14 cellular contexts compared by ENCODE assay signal in the genomic region with DNA sequence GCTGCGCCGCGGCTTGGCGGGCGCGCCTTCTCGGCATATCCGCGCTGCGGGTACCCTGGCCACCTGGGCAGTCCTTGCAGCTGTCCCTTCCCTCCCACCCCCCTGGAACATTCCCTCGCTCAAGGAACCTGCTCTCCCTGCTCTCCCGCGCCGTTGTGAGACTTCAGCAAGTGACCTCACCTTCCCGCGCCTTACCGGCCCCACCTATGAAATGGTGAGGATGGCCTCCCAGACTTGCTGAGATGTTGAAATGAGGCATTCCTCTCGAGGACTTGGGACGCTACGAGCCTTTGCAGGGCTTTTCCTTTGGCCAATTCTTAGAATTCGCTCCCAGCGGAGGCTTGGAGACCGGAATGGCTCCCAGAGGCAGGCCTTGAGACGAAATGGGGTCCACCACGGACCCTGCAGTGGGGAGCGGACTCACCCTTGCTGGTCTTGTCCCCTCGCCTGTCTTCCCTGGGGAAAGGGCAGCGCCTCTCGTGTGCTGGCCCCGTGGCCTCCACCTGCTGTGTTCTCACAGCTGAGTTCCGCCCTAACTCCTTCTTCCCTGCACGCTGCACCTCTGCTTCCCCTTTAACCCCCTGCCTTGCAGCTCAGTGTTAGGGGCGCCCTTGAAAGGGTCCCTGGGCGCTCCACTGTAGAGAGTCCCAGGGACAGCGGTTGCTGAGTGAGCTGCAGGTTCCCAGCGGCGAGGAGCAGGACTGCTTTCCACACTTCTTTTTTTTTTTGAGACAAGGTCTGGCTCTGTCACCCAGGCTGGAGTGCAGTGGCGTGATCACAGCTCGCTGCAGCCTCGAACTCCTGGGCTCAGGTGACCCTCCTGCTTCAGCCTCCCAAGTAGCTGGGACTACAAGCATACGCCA. TPM values are rescaled to one million over a fixed set of nuclear protein-coding genes. Genes with fewer than 3 reads are reported as not detected.
DNase-seq lines count a peak whose midpoint lies in the region; ATAC-seq, FAIRE-seq and TF ChIP-seq lines count a peak whose summit lies in the region.
"Had no signal": no experiment of that assay in that cellular context is flagged by ENCODE, and none has a peak within 500 bp of the region (broad histone marks: within the 10 kb centered on the region; RNA-seq: fewer than 3 reads in every experiment).

No MANE protein-coding gene starts in this region.

- H3K9ac ChIP-seq in iPS-20b (ENCODE audit: low read depth, low read length) = peak overlapping the region; percentile 57; the same call in 1 of the 2 replicates
- H3K9ac ChIP-seq: BLaER1 had no signal

- H3K4me3 Mint-ChIP-seq in T-helper 17 cell (peak overlapping the region; percentile 59), CD14-positive monocyte (peak overlapping the region in 1 of 2 donors; percentile 70)
- H3K4me3 Mint-ChIP-seq: activated CD8-positive, alpha-beta T cell treated with anti-CD3 and anti-CD28 coated beads for 36 hours had no signal

- H3K27ac ChIP-seq in iPS-20b (ENCODE audit: low read length) (no peak overlapping the region), psoas muscle (no peak overlapping the region)
- H3K27ac ChIP-seq: BLaER1 had no signal

- TF ChIP-seq CTCF in D721Med (IDR thresholded peaks at IDR 0.05; ENCODE audit: insufficient read depth, missing control alignments) = no peak
- TF ChIP-seq CTCF in psoas muscle (IDR thresholded peaks at IDR 0.05) = no peak
- no peak for TF ChIP-seq CTCF in CD14-positive monocyte (IDR thresholded peaks at IDR 0.05)

- no peak for FAIRE-seq in D721Med (lab: Jason Lieb, UNC)
- FAIRE-seq in RCC 7860 (lab: Jason Lieb, UNC) = no peak
- FAIRE-seq: GM19239 had no signal

- peak; percentile 13 for DNase-seq in D721Med (ENCODE audit: insufficient read length, low spot score)
- no peak for DNase-seq in T-helper 17 cell
- DNase-seq in psoas muscle = no peak
- no peak for DNase-seq in CD14-positive monocyte (ENCODE audit: low spot score)
- no peak for DNase-seq in RCC 7860 (ENCODE audit: low spot score)
- DNase-seq: activated CD8-positive, alpha-beta T cell treated with anti-CD3 and anti-CD28 coated beads for 36 hours; NCI-H1092 had no signal

- H3K4me1 ChIP-seq in iPS-20b (ENCODE audit: insufficient read depth, low read length) (peaks cover 19% of the 10 kb centered on the region; the same call in 1 of the 2 replicates), psoas muscle (peaks cover 4% of the 10 kb centered on the region)

- H3K4me1 Mint-ChIP-seq in T-helper 17 cell (peaks cover 13% of the 10 kb centered on the region), CD14-positive monocyte (peaks cover 32% of the 10 kb centered on the region)

- no peaks in the 10 kb centered on the region for H3K9me3 ChIP-seq in T-helper 17 cell (ENCODE audit: control insufficient read depth, low read length, poor library complexity, severe bottlenecking)
- no peaks in the 10 kb centered on the region for H3K9me3 ChIP-seq in iPS-20b (ENCODE audit: insufficient read depth, low read depth, low read length)
- H3K9me3 ChIP-seq in psoas muscle = no peaks in the 10 kb centered on the region
- H3K9me3 ChIP-seq: BLaER1 had no signal

- H3K36me3 ChIP-seq in iPS-20b (ENCODE audit: insufficient read depth, low read depth, low read length) (no peaks in the 10 kb centered on the region), psoas muscle (ENCODE audit: insufficient read depth in 1 of 2, low read depth in 1 of 2) (no peaks in the 10 kb centered on the region)
- H3K36me3 ChIP-seq: BLaER1 had no signal

- H3K27me3 Mint-ChIP-seq in T-helper 17 cell (peaks cover 67% of the 10 kb centered on the region), CD14-positive monocyte (ENCODE audit: low read depth in 3 of 3) (peaks cover 61 to 79% (median 64%) of the 10 kb centered on the region in 3 donors)

- H3K27ac Mint-ChIP-seq in T-helper 17 cell (no peak overlapping the region), CD14-positive monocyte (no peak overlapping the region)
- H3K27ac Mint-ChIP-seq: activated CD8-positive, alpha-beta T cell treated with anti-CD3 and anti-CD28 coated beads for 36 hours had no signal

- intact Hi-C loops in psoas muscle (cut with DNase I) = no loop called here
- intact Hi-C loops in CD14-positive monocyte (cut with micrococcal nuclease) = no loop called here

- H3K9me3 Mint-ChIP-seq in CD14-positive monocyte = peaks cover 0 to 13% (median 7%) of the 10 kb centered on the region in 7 donors
- H3K9me3 Mint-ChIP-seq: activated CD8-positive, alpha-beta T cell treated with anti-CD3 and anti-CD28 coated beads for 36 hours had no signal

- H3K27me3 ChIP-seq in iPS-20b (ENCODE audit: insufficient read depth, low read length) = peaks cover 59% of the 10 kb centered on the region
- H3K27me3 ChIP-seq in psoas muscle (ENCODE audit: insufficient read depth in 3 of 3, low read length in 2 of 3) = peaks cover 0 to 92% (median 21%) of the 10 kb centered on the region in 3 donors

- ATAC-seq in T-helper 17 cell (no peak), psoas muscle (peak in 1 of 4 donors; percentile 28), GM21526 (IDR thresholded peaks at IDR 0.05; ENCODE audit: low FRiP score, unreplicated experiment) (no peak), GM19463 (IDR thresholded peaks at IDR 0.05; ENCODE audit: unreplicated experiment) (no peak)

- H3K36me3 Mint-ChIP-seq in T-helper 17 cell (ENCODE audit: low read depth) (peaks cover 7% of the 10 kb centered on the region), CD14-positive monocyte (peaks cover 0 to 6% of the 10 kb centered on the region in 2 donors)

- H3K4me3 ChIP-seq in iPS-20b (ENCODE audit: low read length) (peak overlapping the region; percentile 67), psoas muscle (peak overlapping the region; percentile 56)
- H3K4me3 ChIP-seq: BLaER1 had no signal

- WGBS in psoas muscle, 3 donors = 17 to 28% (median 22%) methylated on average over 38 to 41 of the region's 41 CpGs

RNA-seq across cellular contexts. Expression of a gene that starts 0.9 kb away (rescaled TPM):
- total RNA-seq in T-helper 17 cell (under 1 TPM in 1 of 2 donors, not detected in 1; 0.12 TPM), psoas muscle (10 to 100 TPM in 1 of 4 donors, 1 to 10 TPM in 3; 3.6 to 13.2 (median 7.2) TPM)
- polyA plus RNA-seq in psoas muscle (1 to 10 TPM; 5.0 to 8.0 (median 6.3) TPM), CD14-positive monocyte (not detected)
- total RNA-seq: activated CD8-positive, alpha-beta T cell treated with anti-CD3 and anti-CD28 coated beads for 36 hours; kidney epithelial cell; T-helper 1 cell treated with Interleukin-12 subunit alpha and Interleukin-12 subunit beta and Interleukin-4 antibody, amounts not matched to agents 30 ng/mL and 1 ng/mL, for 36 hours had no signal

Comparison
In these comparisons a context has a peak if more than half of its experiments do, and no peak if none do; other contexts are left out.
1. RNA of a gene that starts 0.9 kb away (total RNA-seq): 3.6 to 13.2 TPM in psoas muscle; 0.12 TPM in T-helper 17 cell; every median in the first group is over 4 times any median in the second.